In genomic region chr11:102451041-102451692, GRCh38 we compare ENCODE assay signal across 8 cellular contexts. TPM values are rescaled to one million over a fixed set of nuclear protein-coding genes. Genes with fewer than 3 reads are reported as not detected.
DNase-seq lines count a peak whose midpoint lies in the region; ATAC-seq, FAIRE-seq and TF ChIP-seq lines count a peak whose summit lies in the region.

No MANE protein-coding gene starts in this region.

- no peak for DNase-seq in CD4-positive, CD25-positive, alpha-beta regulatory T cell
- DNase-seq in H1 (ENCODE audit: low read depth in 1 of 2, low spot score in 2 of 2) (no peak), neural crest cell (ENCODE audit: low read depth, low spot score) (no peak), hepatic stellate cell (ENCODE audit: low spot score) (no peak), D341Med (ENCODE audit: low spot score) (no peak), DMS 273 (lab: John Stamatoyannopoulos, UW; ENCODE audit: unreplicated experiment) (no peak)
- DNase-seq in activated CD8-positive, alpha-beta memory T cell treated with anti-CD3 and anti-CD28 coated beads for 24 hours = no peak

- no peak overlapping the region for H2BK20ac ChIP-seq in H1 (ENCODE audit: low read length)

- H3K9me3 ChIP-seq in CD4-positive, CD25-positive, alpha-beta regulatory T cell (ENCODE audit: control insufficient read depth in 2 of 2, low read length in 2 of 2) = no peaks in the 10 kb centered on the region
- H3K9me3 ChIP-seq in OCI-LY1 (ENCODE audit: low read length) (no peaks in the 10 kb centered on the region; the same call in 1 of the 2 replicates), H1 (ENCODE audit: insufficient read depth in 2 of 2, low read depth in 1 of 2, low read length in 1 of 2) (no peaks in the 10 kb centered on the region)

- no peak overlapping the region for H4K91ac ChIP-seq in H1 (replicated peaks; ENCODE audit: insufficient read length, low read length)

- no peak overlapping the region for H4K5ac ChIP-seq in H1 (ENCODE audit: insufficient read length, low read depth, low read length)

- H2BK15ac ChIP-seq in H1 (ENCODE audit: low read length) = no peak overlapping the region

- no peak for FAIRE-seq in H1 (lab: Jason Lieb, UNC)

- POLR2A ChIA-PET in H1 (lab: Charles Lee; ENCODE audit: partially characterized antibody) = interaction anchor here (0.9 to 1.3 kb wide), 5 partner anchors 8 to 76 kb away, joined by 3 to 8 read pairs (median 4); no protein-coding TSS in a partner anchor

- TF ChIP-seq EP300 in H1 (IDR thresholded peaks at IDR 0.05; ENCODE audit: borderline replicate concordance in 1 of 2, low read depth in 2 of 2, low read length in 2 of 2) = no peak

- H2AK5ac ChIP-seq in H1 (ENCODE audit: low read depth, low read length) = no peak overlapping the region

- no peak for TF ChIP-seq POLR2A in H1 (IDR thresholded peaks at IDR 0.05; ENCODE audit: control extremely low read depth in 1 of 2, low read depth in 2 of 2, low read length in 2 of 2)

- H3K27ac Mint-ChIP-seq in CD4-positive, CD25-positive, alpha-beta regulatory T cell = peak overlapping the region; percentile 90 to 98 (median 95)
- H3K27ac Mint-ChIP-seq in neural crest cell (ENCODE audit: unreplicated experiment) = peak overlapping the region; percentile 98

- H3K18ac ChIP-seq in H1 (ENCODE audit: extremely low read depth, low read length) = no peak overlapping the region

- H4K20me1 ChIP-seq in OCI-LY1 (ENCODE audit: insufficient read depth, low read length) (0 out of 2 replicates have a peak, but pooled peaks cover 2% of the 10 kb centered on the region), H1 (replicated peaks in 1 of 2; ENCODE audit: control insufficient read depth in 1 of 2, insufficient read depth in 2 of 2, low read length in 2 of 2) (peaks cover 14 to 15% of the 10 kb centered on the region in 2 experiments)

- TF ChIP-seq CTCF in OCI-LY1 (IDR thresholded peaks at IDR 0.05; ENCODE audit: low read length) = no peak
- no peak for TF ChIP-seq CTCF in H1 (IDR thresholded peaks at IDR 0.05; ENCODE audit: control extremely low read depth in 1 of 3, insufficient read depth in 1 of 3, low read depth in 1 of 3, low read length in 3 of 3)
- TF ChIP-seq CTCF in neural crest cell (conservative IDR thresholded peaks at IDR 0.05) = no peak

- H3K4ac ChIP-seq in H1 (replicated peaks; ENCODE audit: insufficient read length, low read depth, low read length) = no peak overlapping the region

- no peak overlapping the region for H2BK5ac ChIP-seq in H1 (ENCODE audit: low read depth, low read length)

- H3K36me3 Mint-ChIP-seq in CD4-positive, CD25-positive, alpha-beta regulatory T cell = peaks cover 26% of the 10 kb centered on the region
- H3K36me3 Mint-ChIP-seq in neural crest cell (ENCODE audit: low read depth) = peaks cover 2% of the 10 kb centered on the region

- no peak for TF ChIP-seq RAD21 in H1 (IDR thresholded peaks at IDR 0.05 in 1 of 2, conservative IDR thresholded peaks at IDR 0.05 in 1 of 2; ENCODE audit: low read depth in 2 of 2, low read length in 2 of 2)

- peak overlapping the region; percentile 90 for H3K4me3 ChIP-seq in CD4-positive, CD25-positive, alpha-beta regulatory T cell (ENCODE audit: low read depth, low read length)
- H3K4me3 ChIP-seq in OCI-LY1 (ENCODE audit: low read depth, low read length, poor library complexity, severe bottlenecking) = peak overlapping the region; percentile 97
- peak overlapping the region; percentile 72 to 84 (median 78) for H3K4me3 ChIP-seq in H1 (ENCODE audit: extremely low read depth in 1 of 4, insufficient read depth in 2 of 4, low read depth in 3 of 4, low read length in 4 of 4)

- peaks cover 62% of the 10 kb centered on the region for H3K4me1 ChIP-seq in CD4-positive, CD25-positive, alpha-beta regulatory T cell (ENCODE audit: control insufficient read depth, insufficient read depth, low read length, poor library complexity, severe bottlenecking)
- H3K4me1 ChIP-seq in OCI-LY1 (ENCODE audit: insufficient read depth, low read length, severe bottlenecking) (peaks cover 67% of the 10 kb centered on the region), H1 (replicated peaks in 1 of 4; ENCODE audit: control insufficient read depth in 3 of 4, insufficient read depth in 4 of 4, low read length in 3 of 4) (peaks cover 3 to 23% (median 16%) of the 10 kb centered on the region in 4 experiments; a peak in 4 of 7 replicates)

- CTCF ChIA-PET in H1 (lab: Charles Lee; ENCODE audit: partially characterized antibody) = interaction anchor here (0.6 to 1.2 kb wide), 3 partner anchors 41 to 293 kb away, joined by 3 to 10 read pairs (median 3); no protein-coding TSS in a partner anchor

- H3K14ac ChIP-seq in H1 (ENCODE audit: insufficient read length) = no peak overlapping the region

- no peak overlapping the region for H4K8ac ChIP-seq in H1 (ENCODE audit: extremely low read depth, insufficient read depth, low read length)

- H3K27ac ChIP-seq in CD4-positive, CD25-positive, alpha-beta regulatory T cell (ENCODE audit: insufficient read depth, low read length, poor library complexity, severe bottlenecking) = peak overlapping the region; percentile 82
- H3K27ac ChIP-seq in OCI-LY1 (ENCODE audit: low read depth, low read length, poor library complexity, severe bottlenecking) (peak overlapping the region; percentile 90), H1 (ENCODE audit: low read depth, low read length) (no peak overlapping the region)

- 49% methylated on average over 6 of the region's 6 CpGs; no CpG with 5 or more reads in 1 of the 2 experiments for WGBS in H1 (ENCODE audit: extremely low coverage in 1 of 2, insufficient coverage in 1 of 2, insufficient read length in 1 of 2, insufficient replicate concordance in 2 of 2, low coverage in 1 of 2, low lambda C conversion rate in 2 of 2, missing lambda C conversion rate in 1 of 2), 2 experiments

- peaks cover 16% of the 10 kb centered on the region; the same call in 1 of the 2 replicates for H3K23me2 ChIP-seq in H1 (ENCODE audit: low read depth, low read length)

- H3K23ac ChIP-seq in H1 (ENCODE audit: insufficient read length) = no peak overlapping the region

- ATAC-seq in CD4-positive, CD25-positive, alpha-beta regulatory T cell (ENCODE audit: low read depth in 2 of 2) = no peak

- peaks cover 43 to 77% (median 64%) of the 10 kb centered on the region in 4 donors for H3K4me1 Mint-ChIP-seq in CD4-positive, CD25-positive, alpha-beta regulatory T cell
- H3K4me1 Mint-ChIP-seq in neural crest cell = peaks cover 65% of the 10 kb centered on the region

- H3K27me3 Mint-ChIP-seq in CD4-positive, CD25-positive, alpha-beta regulatory T cell = no peaks in the 10 kb centered on the region
- H3K27me3 Mint-ChIP-seq in neural crest cell (ENCODE audit: low read depth) = no peaks in the 10 kb centered on the region

- no peak overlapping the region for H2BK120ac ChIP-seq in H1 (replicated peaks; ENCODE audit: low read depth, low read length)

- H3K9ac ChIP-seq in OCI-LY1 (ENCODE audit: low read length) (peak overlapping the region; percentile 98), H1 (replicated peaks in 1 of 4; ENCODE audit: extremely low read depth in 1 of 4, low read depth in 3 of 4, low read length in 3 of 4) (peak overlapping the region in 3 of 4 experiments; percentile 11 to 85 (median 81); a peak in 6 of 7 replicates)

- H3K79me2 ChIP-seq in OCI-LY1 (ENCODE audit: insufficient read depth, low read length) (peaks cover 63% of the 10 kb centered on the region), H1 (ENCODE audit: control insufficient read depth in 1 of 2, insufficient read depth in 2 of 2, low read length in 2 of 2) (peaks cover 0 to 39% of the 10 kb centered on the region in 2 experiments; a peak in 2 of 4 replicates)

- no peak overlapping the region for H2BK12ac ChIP-seq in H1 (ENCODE audit: low read depth, low read length)

- H2AFZ ChIP-seq in OCI-LY1 (ENCODE audit: low read length) = no peak overlapping the region
- H2AFZ ChIP-seq in H1 (ENCODE audit: low read length) = no peak overlapping the region

- peaks cover 25% of the 10 kb centered on the region for H3K36me3 ChIP-seq in CD4-positive, CD25-positive, alpha-beta regulatory T cell (ENCODE audit: control insufficient read depth, insufficient read depth, low read length)
- H3K36me3 ChIP-seq in OCI-LY1 (ENCODE audit: insufficient read depth, low read length) (peaks cover 41% of the 10 kb centered on the region), H1 (ENCODE audit: control insufficient read depth in 2 of 4, insufficient read depth in 4 of 4, low read length in 3 of 4) (peaks cover 0 to 5% (median 2%) of the 10 kb centered on the region in 4 experiments; a peak in 2 of 8 replicates)

- no peaks in the 10 kb centered on the region for H3K9me3 Mint-ChIP-seq in CD4-positive, CD25-positive, alpha-beta regulatory T cell
- H3K9me3 Mint-ChIP-seq in neural crest cell = no peaks in the 10 kb centered on the region

- H3F3A ChIP-seq in OCI-LY1 (ENCODE audit: insufficient read depth, low read length) = no peaks in the 10 kb centered on the region

- H3K79me1 ChIP-seq in H1 (ENCODE audit: low read depth, low read length) = no peaks in the 10 kb centered on the region

- peak overlapping the region; percentile 96 for H3K4me2 ChIP-seq in OCI-LY1 (ENCODE audit: low read length)
- peak overlapping the region; percentile 74 to 78 for H3K4me2 ChIP-seq in H1 (ENCODE audit: insufficient read depth in 1 of 2, low read depth in 2 of 2, low read length in 2 of 2)

- H3K4me3 Mint-ChIP-seq in CD4-positive, CD25-positive, alpha-beta regulatory T cell = peak overlapping the region; percentile 93 to 99 (median 98)
- peak overlapping the region; percentile 99 for H3K4me3 Mint-ChIP-seq in neural crest cell

- H3K27me3 ChIP-seq in CD4-positive, CD25-positive, alpha-beta regulatory T cell (ENCODE audit: control insufficient read depth, insufficient read depth, low read length) = no peaks in the 10 kb centered on the region
- H3K27me3 ChIP-seq in OCI-LY1 (ENCODE audit: insufficient read depth, low read length) = no peaks in the 10 kb centered on the region
- H3K27me3 ChIP-seq in H1 (replicated peaks in 1 of 4; ENCODE audit: control insufficient read depth in 3 of 4, extremely low read depth in 1 of 4, insufficient read depth in 3 of 4, low read length in 3 of 4) = peaks cover 0 to 15% (median 3%) of the 10 kb centered on the region in 4 experiments; a peak in 4 of 7 replicates

- H3K9me2 ChIP-seq in OCI-LY1 (ENCODE audit: low read depth, low read length) = no peaks in the 10 kb centered on the region

- H3K56ac ChIP-seq in H1 (replicated peaks; ENCODE audit: insufficient read length, low read depth, low read length) = no peak overlapping the region

RNA-seq across cellular contexts. Expression of gene TMEM123, which starts 1.4 kb away (rescaled TPM):
- 330 TPM for total RNA-seq in CD4-positive, CD25-positive, alpha-beta regulatory T cell
- polyA plus RNA-seq in CD4-positive, CD25-positive, alpha-beta regulatory T cell = 100 to 1,000 TPM; 583 to 771 (median 683) TPM
- total RNA-seq in H1 (2021; fragmentation: NEBNext Ultra II Directional; extraction: Animal tissue kit (Norgen Biotek cat#: 25700)) = 80.1 and 82.3 TPM in 2 replicates
- polyA plus RNA-seq in H1 (2011; rRNA removed) = 25.4 and 75.5 TPM in 2 replicates
- 60.1 TPM for polyA plus RNA-seq in H1 (2011; cell fraction: cytosol; rRNA removed)
- 52.9 TPM for polyA plus RNA-seq in H1 (2011; cell fraction: nucleus; rRNA removed)
- polyA plus RNA-seq in H1 (2012, experiment 1 of 2) = 63.1 to 79.7 TPM (median 72.2 TPM) in 4 replicates
- polyA plus RNA-seq in H1 (2012, experiment 2 of 2) = 6.1 TPM
- polyA plus RNA-seq in H1 (2013, experiment 1 of 2) = 39.8 TPM
- polyA plus RNA-seq in H1 (2013, experiment 2 of 2) = 45.5 TPM
- polyA minus RNA-seq in H1 (2011; rRNA and poly(A)+ RNA removed) = 124 and 302 TPM in 2 replicates
- 79.0 TPM for polyA minus RNA-seq in H1 (2011; cell fraction: cytosol; rRNA and poly(A)+ RNA removed)
- polyA minus RNA-seq in H1 (2011; cell fraction: nucleus; rRNA and poly(A)+ RNA removed) = 301 TPM
- 153 and 165 TPM in 2 replicates for total RNA-seq in neural crest cell
